8 cellular contexts compared by ENCODE assay signal in genomic region chr17:27373695-27374094, GRCh38.
DNase-seq lines count a peak whose midpoint lies in the region; ATAC-seq, FAIRE-seq and TF ChIP-seq lines count a peak whose summit lies in the region.
"Not testable (repeated sequence)": the region's sequence is repeated elsewhere in the genome, so short reads cannot be mapped to it uniquely, and the experiment has no call there.

No MANE protein-coding gene starts in this region.

- H3K4me2 ChIP-seq in A549; K562 (ENCODE audit: insufficient read depth, low read length): not testable (repeated sequence)

- H3K36me3 ChIP-seq in HEK293 (ENCODE audit: control insufficient read depth in 2 of 2, insufficient read depth in 1 of 2, low read length in 2 of 2); K562 (ENCODE audit: control insufficient read depth, insufficient read depth, low read length); endodermal cell (ENCODE audit: control insufficient read depth, insufficient read depth, low read length): not testable (repeated sequence)

- H3K9me3 Mint-ChIP-seq in MCF 10A (ENCODE audit: unreplicated experiment) (peaks cover 25% of the 10 kb centered on the region), endodermal cell (peaks cover 61% of the 10 kb centered on the region)

- H2AFZ ChIP-seq in K562 (ENCODE audit: low read depth, low read length), result not testable (repeated sequence)

- DNase-seq in A549 (ENCODE audit: low read depth in 1 of 2, low spot score in 1 of 2); K562 (ENCODE audit: extremely low read depth in 1 of 4, low spot score in 3 of 4); MCF 10A (ENCODE audit: unreplicated experiment): not testable (repeated sequence)
- peak; percentile 5 for DNase-seq in endodermal cell
- DNase-seq in islet precursor cell, result peak; percentile 5
- DNase-seq in mesenteric fat pad (ENCODE audit: low spot score), result peak; percentile 53
- DNase-seq in sciatic nerve (ENCODE audit: low spot score), result peak; percentile 14

- H3K27ac ChIP-seq in A549; HEK293 (ENCODE audit: extremely low read depth, low read depth, low read length); K562 (ENCODE audit: extremely low read depth, low read depth, low read length); endodermal cell (ENCODE audit: low read depth, low read length): not testable (repeated sequence)

- H3K4me3 ChIP-seq in A549; HEK293 (ENCODE audit: low read depth, low read length); K562; endodermal cell (ENCODE audit: low read length): not testable (repeated sequence)

- CTCF ChIA-PET in A549 (lab: Yijun Ruan, JAX), result interaction anchor here (4.8 kb wide), 1 partner anchor 20 kb away, joined by 22 read pairs; no protein-coding TSS in a partner anchor
- CTCF ChIA-PET in HEK293 (lab: Yijun Ruan, JAX), result not testable (repeated sequence)
- CTCF ChIA-PET in K562 (lab: Yijun Ruan, JAX; ENCODE audit: low intra/inter-chr PET ratio), result interaction anchor here (0.6 kb wide), 1 partner anchor 15 kb away, joined by 8 read pairs; no protein-coding TSS in a partner anchor
- CTCF ChIA-PET in MCF 10A (lab: Yijun Ruan, JAX), result interaction anchor here (1.1 kb wide), 1 partner anchor 129 kb away, joined by 3 read pairs; no protein-coding TSS in a partner anchor

- intact Hi-C loops in K562 (cut with micrococcal nuclease); MCF 10A (cut with micrococcal nuclease); sciatic nerve (cut with DNase I): not testable (repeated sequence)

- not testable (repeated sequence) for BruUV-seq in K562 (replicated peaks; lab: Mats Ljungman, UMichigan); MCF 10A (replicated peaks; lab: Mats Ljungman, UMichigan)

- not testable (repeated sequence) for TF ChIP-seq POLR2A in A549 (IDR thresholded peaks at IDR 0.05; ENCODE audit: low read length); K562 (conservative IDR thresholded peaks at IDR 0.05)

- not testable (repeated sequence) for TF ChIP-seq EP300 in A549 (IDR thresholded peaks at IDR 0.05); K562 (IDR thresholded peaks at IDR 0.05; ENCODE audit: low read length)

- H4K20me1 ChIP-seq in K562 (replicated peaks; ENCODE audit: control insufficient read depth, insufficient read depth, low read length), result not testable (repeated sequence)

- TF ChIP-seq CTCF in A549 (IDR thresholded peaks at IDR 0.05); HEK293 (tag by site-specific recombination; IDR thresholded peaks at IDR 0.05); K562 (IDR thresholded peaks at IDR 0.05 in 2 of 3, conservative IDR thresholded peaks at IDR 0.05 in 1 of 3; ENCODE audit: insufficient read depth in 2 of 3, low read depth in 1 of 3, low read length in 3 of 3); MCF 10A (IDR thresholded peaks at IDR 0.05; ENCODE audit: unreplicated experiment); endodermal cell (conservative IDR thresholded peaks at IDR 0.05): not testable (repeated sequence)

- not testable (repeated sequence) for H3K4me3 Mint-ChIP-seq in MCF 10A (ENCODE audit: unreplicated experiment); endodermal cell

- H3K36me3 Mint-ChIP-seq in MCF 10A (ENCODE audit: insufficient read depth, unreplicated experiment); endodermal cell (ENCODE audit: low read depth): not testable (repeated sequence)

- POLR2A ChIA-PET in A549 (lab: Yijun Ruan, JAX); HEK293 (lab: Yijun Ruan, JAX); K562 (lab: Yijun Ruan, JAX); MCF 10A (lab: Yijun Ruan, JAX): not testable (repeated sequence)

- H3K27me3 ChIP-seq in K562 (ENCODE audit: control insufficient read depth in 2 of 2, insufficient read depth in 2 of 2, low read length in 2 of 2); endodermal cell (ENCODE audit: control insufficient read depth, insufficient read depth, low read length, poor library complexity, severe bottlenecking): not testable (repeated sequence)

- FAIRE-seq in A549 (lab: Jason Lieb, UNC); K562 (lab: Jason Lieb, UNC): not testable (repeated sequence)

- not testable (repeated sequence) for H3K9me1 ChIP-seq in K562 (ENCODE audit: control insufficient read depth, insufficient read depth, low read length)

- not testable (repeated sequence) for H3K9ac ChIP-seq in K562 (ENCODE audit: insufficient read depth in 1 of 2, low read depth in 2 of 2, low read length in 2 of 2); endodermal cell (ENCODE audit: extremely low read depth, low read length, poor library complexity, severe bottlenecking)

- ATAC-seq in A549, K562, sciatic nerve: not testable (repeated sequence)

- not testable (repeated sequence) for H3K4me1 ChIP-seq in A549; HEK293 (ENCODE audit: control insufficient read depth, insufficient read depth, low read length); K562 (replicated peaks in 1 of 2; ENCODE audit: control insufficient read depth in 2 of 2, insufficient read depth in 2 of 2, low read length in 2 of 2); endodermal cell (ENCODE audit: control insufficient read depth, insufficient read depth, low read length)

- H3K27ac Mint-ChIP-seq in MCF 10A (ENCODE audit: low read depth, unreplicated experiment), result peak overlapping the region; percentile 8
- H3K27ac Mint-ChIP-seq in endodermal cell, result not testable (repeated sequence)

- H3K79me2 ChIP-seq in K562 (ENCODE audit: control insufficient read depth, insufficient read depth, low read length), result not testable (repeated sequence)

- in situ Hi-C loops in K562 (cut with MboI), result loop anchor here (10.0 kb wide), 1 partner anchor 221 kb away; no protein-coding TSS in a partner anchor

- TF ChIP-seq RAD21 in A549 (conservative IDR thresholded peaks at IDR 0.05 in 1 of 2, IDR thresholded peaks at IDR 0.05 in 1 of 2); K562 (CRISPR knock-in tag; conservative IDR thresholded peaks at IDR 0.05 in 1 of 2, IDR thresholded peaks at IDR 0.05 in 1 of 2): not testable (repeated sequence)

- not testable (repeated sequence) for H3K4me1 Mint-ChIP-seq in MCF 10A (ENCODE audit: insufficient read depth, unreplicated experiment); endodermal cell

- peaks cover 56% of the 10 kb centered on the region for H3K9me3 ChIP-seq in A549
- not testable (repeated sequence) for H3K9me3 ChIP-seq in HEK293 (ENCODE audit: control insufficient read depth, insufficient read depth, low read depth, low read length)
- H3K9me3 ChIP-seq in K562 (replicated peaks; ENCODE audit: control insufficient read depth, insufficient read depth, low read depth, low read length), result peaks cover 15% of the 10 kb centered on the region
- H3K9me3 ChIP-seq in endodermal cell (ENCODE audit: control insufficient read depth, low read length), result peaks cover 23% of the 10 kb centered on the region

- H3K27me3 Mint-ChIP-seq in MCF 10A (ENCODE audit: insufficient read depth, unreplicated experiment); endodermal cell (ENCODE audit: insufficient read depth): not testable (repeated sequence)

TF ChIP-seq in A549, 52 proteins besides CTCF, POLR2A, EP300 and RAD21:
- TF ChIP-seq ZFP36 (IDR thresholded peaks at IDR 0.05; ENCODE audit: borderline replicate concordance, partially characterized antibody), result peak; percentile 86

TF ChIP-seq in HEK293, 187 proteins besides CTCF, POLR2A, EP300 and RAD21:
- peak; percentile 42 for TF ChIP-seq SETDB1 (IDR thresholded peaks at IDR 0.05; ENCODE audit: insufficient read length, low read length)
- TF ChIP-seq ZNF585B (tag by site-specific recombination; IDR thresholded peaks at IDR 0.05), result peak; percentile 91

TF ChIP-seq in K562, 482 proteins besides CTCF, POLR2A, EP300 and RAD21:
- TF ChIP-seq ZNF280A (IDR thresholded peaks at IDR 0.05; ENCODE audit: low read depth, partially characterized antibody) (peak; percentile 39), TRIM28 (IDR thresholded peaks at IDR 0.05) (peak; percentile 69; the same call in 1 of the 2 replicates), CBX5 (IDR thresholded peaks at IDR 0.05; ENCODE audit: borderline replicate concordance, low read depth) (peak; percentile 41; the same call in 1 of the 2 replicates), TRIM24 (IDR thresholded peaks at IDR 0.05) (0 out of 4 replicates have a peak, but pooled peaks of 1 of the 2 experiments have one; percentile 29), ZFP36 (IDR thresholded peaks at IDR 0.05; ENCODE audit: low read depth, low read length, partially characterized antibody) (peak; percentile 77)
